In the genomic region with DNA sequence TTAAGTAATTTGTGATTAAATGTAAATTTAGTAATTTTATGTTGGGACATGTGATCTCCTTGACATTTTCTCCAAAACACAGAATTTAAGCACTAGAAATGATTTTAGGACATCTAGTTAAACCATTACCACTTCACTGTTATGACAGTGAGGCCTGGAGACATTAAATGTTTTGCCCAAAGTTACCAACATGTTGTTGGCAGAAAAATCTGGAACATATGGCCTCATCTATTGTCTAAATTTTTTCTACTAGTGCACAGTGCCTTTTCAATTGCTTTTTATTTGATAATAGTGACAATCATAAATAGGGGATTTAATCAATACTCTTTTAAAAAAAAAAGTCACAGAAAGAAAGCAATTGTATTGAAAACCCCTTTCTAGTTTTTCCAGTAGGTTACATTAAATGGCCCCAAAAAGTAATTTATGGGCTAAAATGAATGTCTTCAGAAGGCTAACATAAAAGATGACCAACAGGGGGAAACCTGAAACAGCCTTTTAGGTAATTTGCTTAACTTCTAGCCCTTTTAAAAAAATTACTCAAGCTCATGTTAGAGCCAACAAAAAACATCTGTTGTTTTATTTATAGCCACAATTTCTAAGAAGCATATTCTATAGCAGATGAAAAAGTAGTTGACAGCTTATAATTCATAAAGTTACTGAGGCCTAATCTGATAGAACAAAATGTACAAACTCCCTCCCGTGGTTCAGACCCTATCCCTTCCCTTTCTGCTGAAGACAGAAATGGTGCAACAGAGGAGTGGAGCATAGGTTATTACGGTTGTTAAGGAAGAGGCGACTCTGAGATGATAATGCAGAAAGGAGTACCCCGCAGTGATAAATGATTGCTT, we compare ENCODE assay signal across 10 cellular contexts. TPM values are rescaled to one million over a fixed set of nuclear protein-coding genes. Genes with fewer than 3 reads are reported as not detected.
DNase-seq lines count a peak whose midpoint lies in the region; ATAC-seq and TF ChIP-seq lines count a peak whose summit lies in the region.
"Had no signal": no experiment of that assay in that cellular context is flagged by ENCODE, and none has a peak within 500 bp of the region (broad histone marks: within the 10 kb centered on the region; RNA-seq: fewer than 3 reads in every experiment).

No MANE protein-coding gene starts in this region.

- peaks cover 7% of the 10 kb centered on the region; the same call in 1 of the 2 replicates for H4K20me1 ChIP-seq in DND-41 (ENCODE audit: insufficient read depth, low read length)
- peaks cover 5% of the 10 kb centered on the region for H4K20me1 ChIP-seq in osteoblast (ENCODE audit: insufficient read depth, low read length)

- H3K27ac ChIP-seq in DND-41 (ENCODE audit: low read length) (peak overlapping the region; percentile 56), KOPT-K1 (ENCODE audit: low read depth, low read length, poor library complexity, severe bottlenecking) (peak overlapping the region; percentile 44), osteoblast (ENCODE audit: low read depth, low read length) (no peak overlapping the region)
- H3K27ac ChIP-seq: SJCRH30 had no signal

- H2AFZ ChIP-seq in DND-41 (ENCODE audit: low read depth, low read length) (no peak overlapping the region), osteoblast (ENCODE audit: low read length) (no peak overlapping the region)

- no peaks in the 10 kb centered on the region for H3K27me3 Mint-ChIP-seq in WTC11 (ENCODE audit: low read depth)

- POLR2A ChIA-PET in WTC11 (lab: Charles Lee), result no interaction called here

- H3K36me3 ChIP-seq in DND-41 (ENCODE audit: insufficient read depth, low read length) (peaks cover 6% of the 10 kb centered on the region), KOPT-K1 (ENCODE audit: insufficient read depth, low read length) (no peaks in the 10 kb centered on the region), osteoblast (ENCODE audit: insufficient read depth, low read length) (no peaks in the 10 kb centered on the region)
- H3K36me3 ChIP-seq: SJCRH30 had no signal

- H3K36me3 Mint-ChIP-seq in WTC11, result peaks cover 7% of the 10 kb centered on the region; the same call in 1 of the 2 replicates

- ATAC-seq in DND-41 (ENCODE audit: insufficient read depth, low read depth), result no peak
- ATAC-seq in WTC11, result no peak
- no peak for ATAC-seq in HG02571 (IDR thresholded peaks at IDR 0.05; ENCODE audit: unreplicated experiment)

- DNase-seq in DND-41, result no peak
- DNase-seq in dedifferentiated amniotic fluid mesenchymal stem cell (ENCODE audit: extremely low spot score), result peak; percentile 57
- DNase-seq in osteoblast (ENCODE audit: insufficient read length, low spot score, missing footprints), result no peak
- no peak for DNase-seq in WTC11 (ENCODE audit: low spot score)
- DNase-seq in NCI-H510A (lab: John Stamatoyannopoulos, UW), result no peak
- no peak for DNase-seq in Kasumi-1 (lab: John Stamatoyannopoulos, UW)
- DNase-seq: SJCRH30 had no signal

- H3K4me3 ChIP-seq in DND-41 (ENCODE audit: low read depth in 1 of 2, low read length in 2 of 2) (no peak overlapping the region), osteoblast (ENCODE audit: insufficient read depth, low read length) (no peak overlapping the region)
- H3K4me3 ChIP-seq: SJCRH30 had no signal

- no peak overlapping the region for H3K9ac ChIP-seq in DND-41 (ENCODE audit: low read depth, low read length)

- peaks cover 94% of the 10 kb centered on the region for H3K79me2 ChIP-seq in DND-41 (ENCODE audit: insufficient read depth, low read length)
- H3K79me2 ChIP-seq in osteoblast (ENCODE audit: insufficient read depth, low read length), result peaks cover 46% of the 10 kb centered on the region

- TF ChIP-seq CTCF in DND-41 (IDR thresholded peaks at IDR 0.05; ENCODE audit: borderline replicate concordance, extremely low read depth, low read length, poor library complexity, severe bottlenecking) (peak; percentile 12), osteoblast (IDR thresholded peaks at IDR 0.05; ENCODE audit: extremely low read depth, low read depth, low read length) (peak; percentile 23), WTC11 (IDR thresholded peaks at IDR 0.05) (no peak)

- H3K4me1 ChIP-seq in DND-41 (ENCODE audit: insufficient read depth, low read length), result peaks cover 91% of the 10 kb centered on the region
- H3K4me1 ChIP-seq in osteoblast (ENCODE audit: insufficient read depth, low read length), result peaks cover 28% of the 10 kb centered on the region
- H3K4me1 ChIP-seq: SJCRH30 had no signal

- H3K9me3 Mint-ChIP-seq in WTC11, result peaks cover 15% of the 10 kb centered on the region
- H3K9me3 Mint-ChIP-seq: activated naive CD4-positive, alpha-beta T cell treated with anti-CD3 and anti-CD28 coated beads, Interleukin-2, amount 50 U/mL, for 72 hours had no signal

- CTCF ChIA-PET in WTC11 (lab: Charles Lee), result interaction anchor here (2.4 kb wide), 1 partner anchor 10 kb away, joined by 8 read pairs; no protein-coding TSS in a partner anchor

- H3K4me3 Mint-ChIP-seq in WTC11, result no peak overlapping the region

- H3K9me3 ChIP-seq in DND-41 (ENCODE audit: insufficient read depth, low read length, severe bottlenecking) (no peaks in the 10 kb centered on the region), KOPT-K1 (ENCODE audit: insufficient read depth, low read length, poor library complexity, severe bottlenecking) (no peaks in the 10 kb centered on the region), osteoblast (ENCODE audit: low read depth, low read length) (no peaks in the 10 kb centered on the region)
- H3K9me3 ChIP-seq: SJCRH30 had no signal

- no peak overlapping the region for H3K4me2 ChIP-seq in DND-41 (ENCODE audit: insufficient read depth, low read length)
- H3K4me2 ChIP-seq in osteoblast (ENCODE audit: insufficient read depth, low read length), result no peak overlapping the region

- no peak overlapping the region for H3K27ac Mint-ChIP-seq in WTC11

- H3K27me3 ChIP-seq in DND-41 (ENCODE audit: insufficient read depth, low read length, poor library complexity) (no peaks in the 10 kb centered on the region), osteoblast (ENCODE audit: insufficient read depth, low read length) (no peaks in the 10 kb centered on the region)
- H3K27me3 ChIP-seq: SJCRH30 had no signal

- H3K4me1 Mint-ChIP-seq in WTC11, result no peaks in the 10 kb centered on the region

TF ChIP-seq in WTC11, 78 proteins besides CTCF, POLR2A, EP300 and RAD21 (continues in another document):
- TF ChIP-seq ZNF423 (CRISPR knock-in tag; IDR thresholded peaks at IDR 0.05) (no peak), HMGA2 (CRISPR knock-in tag; IDR thresholded peaks at IDR 0.05) (no peak), FOXJ3 (CRISPR knock-in tag; IDR thresholded peaks at IDR 0.05; ENCODE audit: borderline replicate concordance) (no peak), ELF4 (CRISPR knock-in tag; IDR thresholded peaks at IDR 0.05; ENCODE audit: low read depth) (no peak), NFYB (CRISPR knock-in tag; conservative IDR thresholded peaks at IDR 0.05; ENCODE audit: low read depth) (no peak)
- TF ChIP-seq, protein P1, sequence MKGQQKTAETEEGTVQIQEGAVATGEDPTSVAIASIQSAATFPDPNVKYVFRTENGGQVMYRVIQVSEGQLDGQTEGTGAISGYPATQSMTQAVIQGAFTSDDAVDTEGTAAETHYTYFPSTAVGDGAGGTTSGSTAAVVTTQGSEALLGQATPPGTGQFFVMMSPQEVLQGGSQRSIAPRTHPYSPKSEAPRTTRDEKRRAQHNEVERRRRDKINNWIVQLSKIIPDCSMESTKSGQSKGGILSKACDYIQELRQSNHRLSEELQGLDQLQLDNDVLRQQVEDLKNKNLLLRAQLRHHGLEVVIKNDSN (CRISPR knock-in tag; IDR thresholded peaks at IDR 0.05), result no peak
- TF ChIP-seq, protein P2, sequence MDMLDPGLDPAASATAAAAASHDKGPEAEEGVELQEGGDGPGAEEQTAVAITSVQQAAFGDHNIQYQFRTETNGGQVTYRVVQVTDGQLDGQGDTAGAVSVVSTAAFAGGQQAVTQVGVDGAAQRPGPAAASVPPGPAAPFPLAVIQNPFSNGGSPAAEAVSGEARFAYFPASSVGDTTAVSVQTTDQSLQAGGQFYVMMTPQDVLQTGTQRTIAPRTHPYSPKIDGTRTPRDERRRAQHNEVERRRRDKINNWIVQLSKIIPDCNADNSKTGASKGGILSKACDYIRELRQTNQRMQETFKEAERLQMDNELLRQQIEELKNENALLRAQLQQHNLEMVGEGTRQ (CRISPR knock-in tag; IDR thresholded peaks at IDR 0.05), result no peak
- TF ChIP-seq, protein P3, sequence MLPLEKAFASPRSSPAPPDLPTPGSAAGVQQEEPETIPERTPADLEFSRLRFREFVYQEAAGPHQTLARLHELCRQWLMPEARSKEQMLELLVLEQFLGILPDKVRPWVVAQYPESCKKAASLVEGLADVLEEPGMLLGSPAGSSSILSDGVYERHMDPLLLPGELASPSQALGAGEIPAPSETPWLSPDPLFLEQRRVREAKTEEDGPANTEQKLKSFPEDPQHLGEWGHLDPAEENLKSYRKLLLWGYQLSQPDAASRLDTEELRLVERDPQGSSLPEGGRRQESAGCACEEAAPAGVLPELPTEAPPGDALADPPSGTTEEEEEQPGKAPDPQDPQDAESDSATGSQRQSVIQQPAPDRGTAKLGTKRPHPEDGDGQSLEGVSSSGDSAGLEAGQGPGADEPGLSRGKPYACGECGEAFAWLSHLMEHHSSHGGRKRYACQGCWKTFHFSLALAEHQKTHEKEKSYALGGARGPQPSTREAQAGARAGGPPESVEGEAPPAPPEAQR (CRISPR knock-in tag; IDR thresholded peaks at IDR 0.05), result no peak
- TF ChIP-seq, protein P4, sequence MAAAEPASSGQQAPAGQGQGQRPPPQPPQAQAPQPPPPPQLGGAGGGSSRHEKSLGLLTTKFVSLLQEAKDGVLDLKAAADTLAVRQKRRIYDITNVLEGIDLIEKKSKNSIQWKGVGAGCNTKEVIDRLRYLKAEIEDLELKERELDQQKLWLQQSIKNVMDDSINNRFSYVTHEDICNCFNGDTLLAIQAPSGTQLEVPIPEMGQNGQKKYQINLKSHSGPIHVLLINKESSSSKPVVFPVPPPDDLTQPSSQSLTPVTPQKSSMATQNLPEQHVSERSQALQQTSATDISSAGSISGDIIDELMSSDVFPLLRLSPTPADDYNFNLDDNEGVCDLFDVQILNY (CRISPR knock-in tag; IDR thresholded peaks at IDR 0.05), result no peak
- TF ChIP-seq, protein P5, sequence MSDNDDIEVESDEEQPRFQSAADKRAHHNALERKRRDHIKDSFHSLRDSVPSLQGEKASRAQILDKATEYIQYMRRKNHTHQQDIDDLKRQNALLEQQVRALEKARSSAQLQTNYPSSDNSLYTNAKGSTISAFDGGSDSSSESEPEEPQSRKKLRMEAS (CRISPR knock-in tag; IDR thresholded peaks at IDR 0.05), result no peak

RNA-seq across cellular contexts. Expression of a gene that starts 45.8 kb away (rescaled TPM):
- total RNA-seq in osteoblast (26.8 and 37.7 TPM in 2 replicates), WTC11 (2021) (10.1 to 11.3 TPM (median 11.1 TPM) in 3 replicates)
